18 cellular contexts compared by ENCODE assay signal in genomic region chr12:25985296-25985992, GRCh38. TPM values are rescaled to one million over a fixed set of nuclear protein-coding genes. Genes with fewer than 3 reads are reported as not detected.
DNase-seq lines count a peak whose midpoint lies in the region; ATAC-seq and TF ChIP-seq lines count a peak whose summit lies in the region.
"Had no signal": no experiment of that assay in that cellular context is flagged by ENCODE, and none has a peak within 500 bp of the region (broad histone marks: within the 10 kb centered on the region; RNA-seq: fewer than 3 reads in every experiment).

No MANE protein-coding gene starts in this region.

- no peak overlapping the region for H2BK12ac ChIP-seq in H9 (ENCODE audit: insufficient read length, low read depth, low read length)

- no peaks in the 10 kb centered on the region for H3K23me2 ChIP-seq in H9 (ENCODE audit: insufficient read length, low read depth, low read length, poor library complexity, severe bottlenecking)

- no peak overlapping the region for H3K4me3 ChIP-seq in sigmoid colon

- peaks cover 13% of the 10 kb centered on the region; the same call in 1 of the 2 replicates for H3K79me2 ChIP-seq in H9 (ENCODE audit: insufficient read depth, low read length)

- no peaks in the 10 kb centered on the region for H3K9me3 Mint-ChIP-seq in H9
- H3K9me3 Mint-ChIP-seq in glutamatergic neuron (ENCODE audit: unreplicated experiment) = no peaks in the 10 kb centered on the region
- H3K9me3 Mint-ChIP-seq: activated B cell treated with CpG ODN at 0.5 μM for 24 hours; activated naive CD8-positive, alpha-beta T cell treated with anti-CD3 and anti-CD28 coated beads, Interleukin-2, amount 10 ng/mL, durations not matched to agents 7 days and 5 days; activated T-helper 1 cell treated with anti-CD3 and anti-CD28 coated beads, Interleukin-12 subunit alpha, Interleukin-12 subunit beta, Interleukin-2, Interleukin-4 antibody, amounts not matched to agents 30 ng/mL and 10 ng/mL and 1 ng/mL, durations not matched to agents 14 hours and 24 hours and 36 hours had no signal

- no peak overlapping the region for H2BK15ac ChIP-seq in H9 (ENCODE audit: low read depth, low read length)

- intact Hi-C loops in sigmoid colon (cut with DNase I) = no loop called here

- no peak overlapping the region for H2AFZ ChIP-seq in H9 (ENCODE audit: low read length)

- TF ChIP-seq EP300 in sigmoid colon (IDR thresholded peaks at IDR 0.05) = no peak

- no peaks in the 10 kb centered on the region for H4K20me1 ChIP-seq in H9 (ENCODE audit: control insufficient read depth, insufficient read depth, insufficient read length)

- H3K27me3 ChIP-seq in H9 (ENCODE audit: insufficient read depth, low read length) (no peaks in the 10 kb centered on the region), sigmoid colon (no peaks in the 10 kb centered on the region)

- H3K4me1 Mint-ChIP-seq in H9 (peaks cover 36 to 38% of the 10 kb centered on the region in 2 experiments), glutamatergic neuron (ENCODE audit: low read depth, unreplicated experiment) (peaks cover 20% of the 10 kb centered on the region)
- H3K4me1 Mint-ChIP-seq: activated B cell treated with CpG ODN at 0.5 μM for 24 hours; activated naive CD8-positive, alpha-beta T cell treated with anti-CD3 and anti-CD28 coated beads, Interleukin-2, amount 10 ng/mL, durations not matched to agents 7 days and 5 days; T-helper 17 cell had no signal

- no peaks in the 10 kb centered on the region for H3K9me3 ChIP-seq in H9 (ENCODE audit: control insufficient read depth, low read depth, low read length)
- no peaks in the 10 kb centered on the region for H3K9me3 ChIP-seq in sigmoid colon

- TF ChIP-seq CTCF in H9 (conservative IDR thresholded peaks at IDR 0.05) = no peak
- no peak for TF ChIP-seq CTCF in glutamatergic neuron (IDR thresholded peaks at IDR 0.05; ENCODE audit: partially characterized antibody, unreplicated experiment)
- no peak for TF ChIP-seq CTCF in sigmoid colon (IDR thresholded peaks at IDR 0.05)

- H2BK120ac ChIP-seq in H9 (ENCODE audit: low read depth, low read length, poor library complexity, severe bottlenecking) = no peak overlapping the region

- no peak overlapping the region for H4K8ac ChIP-seq in H9 (replicated peaks; ENCODE audit: insufficient read length, low read depth, low read length)

- H3K56ac ChIP-seq in H9 (ENCODE audit: insufficient read length, low read depth, low read length) = no peak overlapping the region

- no peak overlapping the region for H2AK5ac ChIP-seq in H9 (ENCODE audit: insufficient read length, low read length)

- H3K23ac ChIP-seq in H9 (ENCODE audit: insufficient read length, low read depth, low read length) = no peak overlapping the region

- H3K9ac ChIP-seq in H9 (ENCODE audit: extremely low read depth, insufficient read length, low read length) = no peak overlapping the region

- no peak for TF ChIP-seq POLR2A in sigmoid colon (IDR thresholded peaks at IDR 0.05)

- H3K4me3 Mint-ChIP-seq in H9 (no peak overlapping the region), glutamatergic neuron (ENCODE audit: unreplicated experiment) (peak overlapping the region; percentile 53)
- H3K4me3 Mint-ChIP-seq: activated B cell treated with CpG ODN at 0.5 μM for 24 hours; activated naive CD8-positive, alpha-beta T cell treated with anti-CD3 and anti-CD28 coated beads, Interleukin-2, amount 10 ng/mL, durations not matched to agents 7 days and 5 days; activated T-helper 1 cell treated with anti-CD3 and anti-CD28 coated beads, Interleukin-12 subunit alpha, Interleukin-12 subunit beta, Interleukin-2, Interleukin-4 antibody, amounts not matched to agents 30 ng/mL and 10 ng/mL and 1 ng/mL, durations not matched to agents 14 hours and 24 hours and 36 hours; T-helper 17 cell had no signal

- H3K4me1 ChIP-seq in H9 (ENCODE audit: insufficient read depth, low read length) = peaks cover 5% of the 10 kb centered on the region
- H3K4me1 ChIP-seq in sigmoid colon = peaks cover 0 to 89% (median 81%) of the 10 kb centered on the region in 4 donors

- no peak overlapping the region for H3K27ac ChIP-seq in H9 (ENCODE audit: insufficient read length, low read depth, low read length)
- peak overlapping the region; percentile 60 to 81 (median 72) for H3K27ac ChIP-seq in sigmoid colon

- H3K4ac ChIP-seq in H9 (ENCODE audit: low read depth, low read length) = no peak overlapping the region

- H3T11ph ChIP-seq in H9 (ENCODE audit: low read length) = no peak overlapping the region

- H3K27me3 Mint-ChIP-seq in H9 (ENCODE audit: low read depth) = no peaks in the 10 kb centered on the region
- no peaks in the 10 kb centered on the region for H3K27me3 Mint-ChIP-seq in glutamatergic neuron (ENCODE audit: unreplicated experiment)
- H3K27me3 Mint-ChIP-seq: activated B cell treated with CpG ODN at 0.5 μM for 24 hours had no signal

- no peak overlapping the region for H3K4me2 ChIP-seq in H9 (ENCODE audit: insufficient read depth, insufficient read length, low read length)

- H3K36me3 Mint-ChIP-seq in H9 (ENCODE audit: insufficient read depth in 1 of 3, low read depth in 3 of 3) (no peaks in the 10 kb centered on the region), glutamatergic neuron (ENCODE audit: unreplicated experiment) (no peaks in the 10 kb centered on the region)
- H3K36me3 Mint-ChIP-seq: activated naive CD8-positive, alpha-beta T cell treated with anti-CD3 and anti-CD28 coated beads, Interleukin-2, amount 10 ng/mL, durations not matched to agents 7 days and 5 days had no signal

- no CpG with 5 or more reads among the region's 7 CpGs for WGBS in H9 (ENCODE audit: extremely low coverage, insufficient read length, low lambda C conversion rate)
- 50 to 70% methylated on average over 7 of the region's 7 CpGs for WGBS in sigmoid colon, 2 donors

- no peak for ATAC-seq in HG03457 (IDR thresholded peaks at IDR 0.05; ENCODE audit: unreplicated experiment)
- ATAC-seq in HG03280 (IDR thresholded peaks at IDR 0.05; ENCODE audit: unreplicated experiment) = no peak
- no peak for ATAC-seq in HG02571 (IDR thresholded peaks at IDR 0.05; ENCODE audit: unreplicated experiment)
- ATAC-seq: T-helper 17 cell had no signal

- no peaks in the 10 kb centered on the region for H3K36me3 ChIP-seq in sigmoid colon

- no peak overlapping the region for H3K14ac ChIP-seq in H9 (ENCODE audit: insufficient read depth, low read length)

- H4K5ac ChIP-seq in H9 (ENCODE audit: insufficient read length, low read depth, low read length) = no peak overlapping the region

- H3K79me1 ChIP-seq in H9 (ENCODE audit: insufficient read depth, low read depth, low read length, poor library complexity, severe bottlenecking) = peaks cover 12% of the 10 kb centered on the region

- H2BK5ac ChIP-seq in H9 (ENCODE audit: insufficient read length, low read length) = no peak overlapping the region

- no peak overlapping the region for H3K18ac ChIP-seq in H9 (ENCODE audit: insufficient read length, low read depth, low read length)

- H3K27ac Mint-ChIP-seq in H9 (peak overlapping the region; percentile 56 to 89 (median 69); a peak in 6 of 7 replicates), glutamatergic neuron (ENCODE audit: unreplicated experiment) (peak overlapping the region; percentile 76)
- H3K27ac Mint-ChIP-seq: activated B cell treated with CpG ODN at 0.5 μM for 24 hours; activated naive CD8-positive, alpha-beta T cell treated with anti-CD3 and anti-CD28 coated beads, Interleukin-2, amount 10 ng/mL, durations not matched to agents 7 days and 5 days; activated T-helper 1 cell treated with anti-CD3 and anti-CD28 coated beads, Interleukin-12 subunit alpha, Interleukin-12 subunit beta, Interleukin-2, Interleukin-4 antibody, amounts not matched to agents 30 ng/mL and 10 ng/mL and 1 ng/mL, durations not matched to agents 14 hours and 24 hours and 36 hours; T-helper 17 cell had no signal

- H4K91ac ChIP-seq in H9 (ENCODE audit: insufficient read length, low read depth, low read length) = no peak overlapping the region

- no peak overlapping the region for H2BK20ac ChIP-seq in H9 (ENCODE audit: low read depth, low read length, poor library complexity, severe bottlenecking)

- DNase-seq in H9 (no peak), NCI-H82 (lab: John Stamatoyannopoulos, UW) (peak; percentile 89), glutamatergic neuron (no peak), sigmoid colon (no peak)
- DNase-seq: activated B cell treated with CpG ODN at 0.5 μM for 24 hours; activated naive CD8-positive, alpha-beta T cell treated with anti-CD3 and anti-CD28 coated beads, Interleukin-2, amount 10 ng/mL, durations not matched to agents 7 days and 5 days; Calu3; islet precursor cell; NCI-H1092; NCI-H2171 treated with DMSO at 0.1 percent for 48 hours; nucleus accumbens; SHP77; stimulated activated CD4-positive, alpha-beta T cell treated with anti-CD3 and anti-CD28 coated beads, Interleukin-4, amount 100 ng/mL, for 24 hours; T-helper 17 cell had no signal

RNA-seq across cellular contexts. Expression of gene RASSF8, which starts 27.0 kb away (rescaled TPM):
- total RNA-seq in H9 (2021) = 38.8 and 40.6 TPM in 2 replicates
- total RNA-seq in glutamatergic neuron (ENCODE audit: unreplicated experiment) = 41.3 TPM
- total RNA-seq in sigmoid colon = 100 to 1,000 TPM in 1 of 4 donors, 10 to 100 TPM in 3; 74.0 to 109 (median 89.4) TPM
- 1 to 10 TPM in 2 of 3 donors, under 1 TPM in 1; 0.92 to 6.0 (median 3.1) TPM for polyA plus RNA-seq in sigmoid colon
